2 cellular contexts compared by ENCODE assay signal in genomic region chr12:117361905-117362304, GRCh38.
TF ChIP-seq lines count a peak whose summit lies in the region.

No MANE protein-coding gene starts in this region.

TF ChIP-seq in SK-N-SH, 30 proteins besides CTCF, POLR2A, EP300 and RAD21 (continued from another document):
- TF ChIP-seq RFX5 (IDR thresholded peaks at IDR 0.05; ENCODE audit: low read length) (no peak), SIN3A (IDR thresholded peaks at IDR 0.05; ENCODE audit: borderline replicate concordance, low read depth, low read length) (no peak), GATA2 (CRISPR knock-in tag; IDR thresholded peaks at IDR 0.05) (no peak), TEAD4 (IDR thresholded peaks at IDR 0.05; ENCODE audit: borderline replicate concordance, insufficient read depth) (no peak), USF2 (IDR thresholded peaks at IDR 0.05; ENCODE audit: borderline replicate concordance, low read depth, low read length) (no peak), SMC3 (IDR thresholded peaks at IDR 0.05; ENCODE audit: low read depth, low read length) (no peak)

TF ChIP-seq in SK-N-SH treated with all-trans-retinoic acid at 6 μM for 48 hours, 23 proteins besides CTCF, POLR2A, EP300 and RAD21 (continued from another document):
- no peak for TF ChIP-seq SNAI2 (CRISPR knock-in tag; IDR thresholded peaks at IDR 0.05)
- TF ChIP-seq CSDC2 (CRISPR knock-in tag; IDR thresholded peaks at IDR 0.05) = no peak
- no peak for TF ChIP-seq TCF4 (CRISPR knock-in tag; IDR thresholded peaks at IDR 0.05; ENCODE audit: borderline replicate concordance)
- TF ChIP-seq PPARA (CRISPR knock-in tag; IDR thresholded peaks at IDR 0.05; ENCODE audit: borderline replicate concordance) = no peak
- TF ChIP-seq TOX (CRISPR knock-in tag; IDR thresholded peaks at IDR 0.05; ENCODE audit: borderline replicate concordance) = no peak
- no peak for TF ChIP-seq CREB5 (CRISPR knock-in tag; IDR thresholded peaks at IDR 0.05; ENCODE audit: low read depth)
TF ChIP-seq in SK-N-SH treated with all-trans-retinoic acid at 6 μM for 48 hours: peak in this region for 0.
